6 cellular contexts compared by ENCODE assay signal in the genomic region with DNA sequence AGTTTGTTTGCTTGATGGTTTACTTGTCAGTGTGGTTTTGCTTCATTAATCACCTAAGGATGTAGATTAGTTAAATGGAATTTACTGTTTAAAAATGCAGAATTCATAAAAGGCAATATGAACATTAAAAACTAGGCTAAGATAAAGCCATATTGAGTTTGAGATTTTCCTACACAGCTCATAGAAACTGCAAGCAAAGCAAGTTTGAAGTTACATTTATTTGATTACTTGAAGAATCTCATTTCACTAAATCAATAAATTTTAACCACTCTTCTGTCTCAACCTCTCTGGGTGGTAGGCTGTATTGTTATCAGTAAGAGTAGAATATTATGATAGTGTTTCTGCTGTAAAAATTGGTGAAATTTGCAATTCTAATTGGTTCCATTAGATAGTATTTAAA.
"Had no signal": no experiment of that assay in that cellular context is flagged by ENCODE, and none has a peak within 500 bp of the region (broad histone marks: within the 10 kb centered on the region; RNA-seq: fewer than 3 reads in every experiment).

No MANE protein-coding gene starts in this region.

- ATAC-seq: K562 had no signal

- H3K4me3 ChIP-seq: K562 had no signal

- DNase-seq: KBM-7, KG1 had no signal

- H3K9ac ChIP-seq: KMS-11 had no signal

- FAIRE-seq: HTR-8/SVneo, K562 had no signal

- H3K27ac ChIP-seq: HL-60, KMS-11 had no signal

- H3K4me2 ChIP-seq: KMS-11 had no signal
